11 cellular contexts compared by ENCODE assay signal in the genomic region with DNA sequence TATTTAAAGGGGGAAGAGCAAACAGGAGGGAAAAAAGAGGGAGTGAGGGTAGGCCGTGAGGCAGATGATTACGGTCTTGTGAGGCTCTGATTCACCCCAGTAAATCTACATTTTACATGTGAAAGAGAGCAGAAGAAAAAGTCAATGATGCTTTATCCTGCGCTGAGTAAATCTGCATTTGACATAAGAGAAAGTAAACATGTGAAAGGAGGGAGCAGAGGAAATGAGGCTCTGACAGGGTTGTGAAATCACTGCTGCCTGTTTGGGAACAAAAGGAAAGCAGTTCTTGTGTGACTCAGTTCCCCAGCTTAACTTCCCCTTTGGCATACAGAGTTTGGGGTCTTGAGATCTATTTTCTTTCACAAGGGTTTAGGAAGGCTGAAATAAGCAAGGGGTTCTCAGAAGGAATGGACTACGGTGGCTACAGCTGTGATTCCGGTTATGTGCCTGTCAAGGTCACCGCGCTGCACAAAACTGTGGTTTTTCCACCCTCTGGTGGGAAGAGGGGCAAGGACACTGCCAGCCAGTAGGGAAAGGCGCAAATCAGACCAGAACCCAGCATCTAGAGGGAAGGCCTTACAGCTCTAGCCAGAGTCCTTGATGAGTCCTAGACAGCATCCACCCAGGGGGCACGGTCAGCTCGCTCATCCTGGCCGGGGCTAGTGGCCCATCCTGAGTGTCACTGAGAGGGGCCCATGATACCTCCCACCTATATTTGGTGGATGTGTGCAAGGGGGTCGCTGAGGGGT. TPM values are rescaled to one million over a fixed set of nuclear protein-coding genes. Genes with fewer than 3 reads are reported as not detected.
DNase-seq lines count a peak whose midpoint lies in the region; ATAC-seq, FAIRE-seq and TF ChIP-seq lines count a peak whose summit lies in the region.
"Had no signal": no experiment of that assay in that cellular context is flagged by ENCODE, and none has a peak within 500 bp of the region (broad histone marks: within the 10 kb centered on the region; RNA-seq: fewer than 3 reads in every experiment).

No MANE protein-coding gene starts in this region.

- no peak overlapping the region for H2AFZ ChIP-seq in K562 (ENCODE audit: low read depth, low read length)
- no peak overlapping the region for H2AFZ ChIP-seq in hepatocyte

- H3K4me2 ChIP-seq in K562 (ENCODE audit: insufficient read depth, low read length) = no peak overlapping the region
- no peak overlapping the region for H3K4me2 ChIP-seq in hepatocyte

- H3K9me2 ChIP-seq in hepatocyte (replicated peaks; ENCODE audit: insufficient read depth) = no peaks in the 10 kb centered on the region

- in situ Hi-C loops in K562 (cut with MboI) = no loop called here

- intact Hi-C loops in natural killer cell (cut with micrococcal nuclease) (no loop called here), K562 (cut with micrococcal nuclease) (no loop called here)

- H3K9ac ChIP-seq in K562 (ENCODE audit: insufficient read depth in 1 of 2, low read depth in 2 of 2, low read length in 2 of 2) = no peak overlapping the region

- no peak for TF ChIP-seq RAD21 in K562 (CRISPR knock-in tag; conservative IDR thresholded peaks at IDR 0.05 in 1 of 2, IDR thresholded peaks at IDR 0.05 in 1 of 2)

- no peak for FAIRE-seq in K562 (lab: Jason Lieb, UNC)

- no TSS peak for BruUV-seq in K562 (replicated peaks; lab: Mats Ljungman, UMichigan)

- no peak overlapping the region for H3K27ac ChIP-seq in K562 (ENCODE audit: extremely low read depth, low read depth, low read length)
- H3K27ac ChIP-seq in hepatocyte = peak overlapping the region; percentile 50

- ATAC-seq in natural killer cell (peak in 1 of 3 donors; percentile 7), K562 (no peak), GM21723 (IDR thresholded peaks at IDR 0.05; ENCODE audit: unreplicated experiment) (no peak)
- ATAC-seq in natural killer cell treated with Interleukin-12 subunit alpha and Interleukin-12 subunit beta and Interleukin-15 and Interleukin-18, amount 100 ng/mL, for 72 hours = no peak
- ATAC-seq: esophagus mucosa had no signal

- DNase-seq in natural killer cell (peak; percentile 7), K562 (ENCODE audit: extremely low read depth in 1 of 4, low spot score in 3 of 4) (no peak), hepatocyte (ENCODE audit: low spot score) (no peak), RKO (ENCODE audit: low spot score) (no peak), SW 1271 (lab: John Stamatoyannopoulos, UW) (no peak), LoVo (ENCODE audit: low spot score) (no peak)
- no peak for DNase-seq in natural killer cell treated with Interleukin-12 subunit alpha and Interleukin-12 subunit beta and Interleukin-15 and Interleukin-18, amount 100 ng/mL, for 72 hours (ENCODE audit: low spot score)
- DNase-seq: activated CD4-positive, alpha-beta T cell treated with anti-CD3 and anti-CD28 coated beads, Interleukin-2, amount 10 ng/mL, durations not matched to agents 24 days and 14 days; central memory CD4-positive, alpha-beta T cell had no signal

- H3K36me3 ChIP-seq in K562 (ENCODE audit: control insufficient read depth, insufficient read depth, low read length) (no peaks in the 10 kb centered on the region), hepatocyte (replicated peaks; ENCODE audit: insufficient read depth, low read depth) (no peaks in the 10 kb centered on the region)

- TF ChIP-seq EP300 in K562 (IDR thresholded peaks at IDR 0.05; ENCODE audit: low read length) = no peak

- H3K9me3 Mint-ChIP-seq in natural killer cell = no peaks in the 10 kb centered on the region
- no peaks in the 10 kb centered on the region for H3K9me3 Mint-ChIP-seq in natural killer cell treated with Interleukin-12 subunit alpha and Interleukin-12 subunit beta and Interleukin-15 and Interleukin-18, amount 100 ng/mL, for 72 hours
- H3K9me3 Mint-ChIP-seq: activated CD4-positive, alpha-beta T cell treated with anti-CD3 and anti-CD28 coated beads, Interleukin-2, amount 10 ng/mL, durations not matched to agents 24 days and 14 days had no signal

- H3K9me1 ChIP-seq in K562 (ENCODE audit: control insufficient read depth, insufficient read depth, low read length) = no peaks in the 10 kb centered on the region

- TF ChIP-seq CTCF in natural killer cell (IDR thresholded peaks at IDR 0.05) = no peak
- no peak for TF ChIP-seq CTCF in K562 (IDR thresholded peaks at IDR 0.05 in 2 of 3, conservative IDR thresholded peaks at IDR 0.05 in 1 of 3; ENCODE audit: insufficient read depth in 2 of 3, low read depth in 1 of 3, low read length in 3 of 3)
- no peak for TF ChIP-seq CTCF in hepatocyte (IDR thresholded peaks at IDR 0.05; ENCODE audit: poor library complexity)

- no peaks in the 10 kb centered on the region for H3K4me1 Mint-ChIP-seq in natural killer cell
- no peaks in the 10 kb centered on the region for H3K4me1 Mint-ChIP-seq in natural killer cell treated with Interleukin-12 subunit alpha and Interleukin-12 subunit beta and Interleukin-15 and Interleukin-18, amount 100 ng/mL, for 72 hours (ENCODE audit: low read depth in 2 of 2)
- H3K4me1 Mint-ChIP-seq: activated CD4-positive, alpha-beta T cell treated with anti-CD3 and anti-CD28 coated beads, Interleukin-2, amount 10 ng/mL, durations not matched to agents 24 days and 14 days had no signal

- H3K36me3 Mint-ChIP-seq in natural killer cell = no peaks in the 10 kb centered on the region
- H3K36me3 Mint-ChIP-seq in natural killer cell treated with Interleukin-12 subunit alpha and Interleukin-12 subunit beta and Interleukin-15 and Interleukin-18, amount 100 ng/mL, for 72 hours = no peaks in the 10 kb centered on the region

- no peak for TF ChIP-seq POLR2A in K562 (conservative IDR thresholded peaks at IDR 0.05)

- WGBS in K562 (ENCODE audit: insufficient coverage, low coverage, missing lambda C conversion rate) = 3% methylated on average over 12 of the region's 12 CpGs
- WGBS in hepatocyte (ENCODE audit: low lambda C conversion rate, missing lambda C conversion rate) = 74% methylated on average over 12 of the region's 12 CpGs

- H3K79me2 ChIP-seq in K562 (ENCODE audit: control insufficient read depth, insufficient read depth, low read length) (no peaks in the 10 kb centered on the region), hepatocyte (no peaks in the 10 kb centered on the region)

- no peak overlapping the region for H3K4me3 Mint-ChIP-seq in natural killer cell
- no peak overlapping the region for H3K4me3 Mint-ChIP-seq in natural killer cell treated with Interleukin-12 subunit alpha and Interleukin-12 subunit beta and Interleukin-15 and Interleukin-18, amount 100 ng/mL, for 72 hours
- H3K4me3 Mint-ChIP-seq: activated CD4-positive, alpha-beta T cell treated with anti-CD3 and anti-CD28 coated beads, Interleukin-2, amount 10 ng/mL, durations not matched to agents 24 days and 14 days had no signal

- POLR2A ChIA-PET in K562 (lab: Yijun Ruan, JAX) = no interaction called here

- H3K4me3 ChIP-seq in K562 = no peak overlapping the region
- H3K4me3 ChIP-seq in hepatocyte = no peak overlapping the region

- H3K27me3 ChIP-seq in K562 (ENCODE audit: control insufficient read depth in 2 of 2, insufficient read depth in 2 of 2, low read length in 2 of 2) (peaks cover 7 to 22% of the 10 kb centered on the region in 2 experiments; a peak in 4 of 5 replicates), hepatocyte (no peaks in the 10 kb centered on the region)

- H4K20me1 ChIP-seq in K562 (replicated peaks; ENCODE audit: control insufficient read depth, insufficient read depth, low read length) (no peaks in the 10 kb centered on the region), hepatocyte (ENCODE audit: insufficient read depth, poor library complexity, severe bottlenecking) (no peaks in the 10 kb centered on the region)

- no peaks in the 10 kb centered on the region for H3K9me3 ChIP-seq in K562 (replicated peaks; ENCODE audit: control insufficient read depth, insufficient read depth, low read depth, low read length)
- H3K9me3 ChIP-seq in hepatocyte (ENCODE audit: low read depth) = no peaks in the 10 kb centered on the region

- H3K4me1 ChIP-seq in K562 (replicated peaks in 1 of 2; ENCODE audit: control insufficient read depth in 2 of 2, insufficient read depth in 2 of 2, low read length in 2 of 2) = peaks cover 0 to 5% of the 10 kb centered on the region in 2 experiments; a peak in 1 of 5 replicates
- H3K4me1 ChIP-seq in hepatocyte (ENCODE audit: insufficient read depth) = peaks cover 14% of the 10 kb centered on the region

- CTCF ChIA-PET in K562 (lab: Yijun Ruan, JAX; ENCODE audit: low intra/inter-chr PET ratio) = no interaction called here

- peaks cover 15 to 27% of the 10 kb centered on the region in 2 donors for H3K27me3 Mint-ChIP-seq in natural killer cell (ENCODE audit: low read depth in 2 of 2)
- H3K27me3 Mint-ChIP-seq in natural killer cell treated with Interleukin-12 subunit alpha and Interleukin-12 subunit beta and Interleukin-15 and Interleukin-18, amount 100 ng/mL, for 72 hours = peaks cover 28 to 30% of the 10 kb centered on the region in 2 donors

- no peak overlapping the region for H3K27ac Mint-ChIP-seq in natural killer cell
- H3K27ac Mint-ChIP-seq in natural killer cell treated with Interleukin-12 subunit alpha and Interleukin-12 subunit beta and Interleukin-15 and Interleukin-18, amount 100 ng/mL, for 72 hours = no peak overlapping the region
- H3K27ac Mint-ChIP-seq: activated CD4-positive, alpha-beta T cell treated with anti-CD3 and anti-CD28 coated beads, Interleukin-2, amount 10 ng/mL, durations not matched to agents 24 days and 14 days had no signal

RNA-seq across cellular contexts. Expression of a gene that starts 18.9 kb away (rescaled TPM):
- not detected for total RNA-seq in natural killer cell
- total RNA-seq in natural killer cell treated with Interleukin-12 subunit alpha and Interleukin-12 subunit beta and Interleukin-15 and Interleukin-18, amount 100 ng/mL, for 72 hours = not detected
- not detected in 2 replicates for total RNA-seq in K562 (2011; cell fraction: chromatin; rRNA removed; ENCODE audit: low replicate concordance)
- not detected in 2 replicates for total RNA-seq in K562 (2011; cell fraction: nucleolus; rRNA removed)
- not detected in 2 replicates for total RNA-seq in K562 (2011; cell fraction: nucleoplasm; rRNA removed)
- not detected in 2 replicates for total RNA-seq in K562 (2014; rRNA removed)
- total RNA-seq in K562 (2014; rRNA removed; fragmentation: Illumina TruSeq; extraction: Trizol) = not detected in 2 replicates
- total RNA-seq in K562 (2015; rRNA removed; fragmentation: Illumina TruSeq; extraction: Trizol) = not detected in 2 replicates
- total RNA-seq in K562 (2021) = not detected in 2 replicates
- polyA plus RNA-seq in K562 (2011; rRNA removed) = not detected in 2 replicates
- not detected in 2 replicates for polyA plus RNA-seq in K562 (2011; cell fraction: cytosol; rRNA removed)
- not detected in 2 replicates for polyA plus RNA-seq in K562 (2011; cell fraction: nucleus; rRNA removed)
- not detected in 2 replicates for polyA plus RNA-seq in K562 (2012)
- not detected in 2 replicates for polyA plus RNA-seq in K562 (2014; fragmentation: Illumina TruSeq; extraction: Trizol)
- not detected for polyA plus RNA-seq in K562 (2014; fragmentation: Nextera tagmentation; extraction: Ambion mirVana)
- polyA plus RNA-seq in K562 (2014; rRNA removed) = not detected in 2 replicates
- not detected in 2 replicates for polyA minus RNA-seq in K562 (2011; rRNA and poly(A)+ RNA removed)
- polyA minus RNA-seq in K562 (2011; cell fraction: cytosol; rRNA and poly(A)+ RNA removed) = not detected in 2 replicates
- not detected in 2 replicates for polyA minus RNA-seq in K562 (2011; cell fraction: nucleus; rRNA and poly(A)+ RNA removed)
- 0.16 and 0.27 TPM in 2 replicates for total RNA-seq in hepatocyte
- polyA plus RNA-seq in hepatocyte = 0.40 and 1.1 TPM in 2 replicates
- total RNA-seq: activated CD4-positive, alpha-beta T cell treated with anti-CD3 and anti-CD28 coated beads, Interleukin-2, amount 10 ng/mL, durations not matched to agents 24 days and 14 days; esophagus mucosa had no signal

RNA-seq across cellular contexts. Expression of a gene that starts 55.3 kb away (rescaled TPM):
- total RNA-seq in natural killer cell (not detected), K562 (2014; rRNA removed) (0.20 TPM in 1 of 2 replicates, not detected in the other), K562 (2014; rRNA removed; fragmentation: Illumina TruSeq; extraction: Trizol) (not detected in 2 replicates), K562 (2015; rRNA removed; fragmentation: Illumina TruSeq; extraction: Trizol) (not detected in 2 replicates), K562 (2021) (0.20 TPM in 1 of 2 replicates, not detected in the other), hepatocyte (not detected in 2 replicates)
- total RNA-seq in natural killer cell treated with Interleukin-12 subunit alpha and Interleukin-12 subunit beta and Interleukin-15 and Interleukin-18, amount 100 ng/mL, for 72 hours = not detected
- not detected in 2 replicates for total RNA-seq in K562 (2011; cell fraction: chromatin; rRNA removed; ENCODE audit: low replicate concordance)
- total RNA-seq in K562 (2011; cell fraction: nucleolus; rRNA removed) = not detected in 2 replicates
- not detected in 2 replicates for total RNA-seq in K562 (2011; cell fraction: nucleoplasm; rRNA removed)
- polyA plus RNA-seq in K562 (2011; rRNA removed) (not detected in 2 replicates), K562 (2014; fragmentation: Illumina TruSeq; extraction: Trizol) (not detected in 2 replicates), K562 (2014; fragmentation: Nextera tagmentation; extraction: Ambion mirVana) (under 1 TPM; 0.07 to 0.24 TPM), K562 (2014; rRNA removed) (not detected in 2 replicates), hepatocyte (0.24 TPM in 1 of 2 replicates, not detected in the other)
- polyA plus RNA-seq in K562 (2011; cell fraction: cytosol; rRNA removed) = not detected in 2 replicates
- not detected in 2 replicates for polyA plus RNA-seq in K562 (2011; cell fraction: nucleus; rRNA removed)
- polyA plus RNA-seq in K562 (2012) = 0.13 and 0.78 TPM in 2 replicates
- polyA minus RNA-seq in K562 (2011; rRNA and poly(A)+ RNA removed) = not detected in 2 replicates
- not detected in 2 replicates for polyA minus RNA-seq in K562 (2011; cell fraction: cytosol; rRNA and poly(A)+ RNA removed)
- not detected in 2 replicates for polyA minus RNA-seq in K562 (2011; cell fraction: nucleus; rRNA and poly(A)+ RNA removed)
- total RNA-seq: activated CD4-positive, alpha-beta T cell treated with anti-CD3 and anti-CD28 coated beads, Interleukin-2, amount 10 ng/mL, durations not matched to agents 24 days and 14 days; esophagus mucosa had no signal
